8 cellular contexts compared by ENCODE assay signal in the genomic region with DNA sequence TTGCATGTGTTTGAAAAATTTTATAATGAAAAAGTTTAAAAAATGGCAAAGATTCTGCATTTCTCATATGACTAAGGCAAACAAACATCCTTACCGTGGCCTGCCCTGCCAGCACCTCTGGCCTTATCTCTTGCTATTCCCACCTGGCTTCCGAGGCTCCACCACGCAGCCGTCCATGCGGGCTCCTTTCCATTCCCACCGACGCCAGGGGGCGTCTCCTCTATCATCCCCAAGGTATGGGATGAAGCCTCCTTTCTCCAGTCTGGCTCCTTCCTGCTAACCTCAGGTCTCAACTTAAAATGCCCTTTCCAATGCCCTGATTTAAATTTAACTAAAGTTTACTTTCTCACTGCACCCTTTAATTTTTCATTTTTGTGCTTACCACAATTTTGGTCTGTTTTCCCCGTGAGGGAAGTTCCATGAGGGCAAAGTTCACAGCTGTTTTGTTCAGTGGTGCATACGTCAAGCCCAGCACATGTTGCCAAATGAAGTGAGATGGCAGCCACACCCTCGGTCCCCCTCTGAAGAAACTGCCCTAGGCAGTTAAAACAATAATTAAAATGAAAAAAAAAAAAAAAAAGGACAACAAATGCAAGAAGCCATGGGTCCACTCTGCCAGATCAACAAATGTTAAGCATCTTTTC. TPM values are rescaled to one million over a fixed set of nuclear protein-coding genes. Genes with fewer than 3 reads are reported as not detected.
DNase-seq lines count a peak whose midpoint lies in the region; ATAC-seq and TF ChIP-seq lines count a peak whose summit lies in the region.

No MANE protein-coding gene starts in this region.

- POLR2A ChIA-PET in MCF 10A (lab: Yijun Ruan, JAX), result no interaction called here

- TF ChIP-seq POLR2A in breast epithelium (IDR thresholded peaks at IDR 0.05), result no peak

- no peak overlapping the region for H3K18ac ChIP-seq in mesendoderm (ENCODE audit: low read length)

- ATAC-seq in GM19035 (IDR thresholded peaks at IDR 0.05; ENCODE audit: unreplicated experiment) (no peak), GM18511 (IDR thresholded peaks at IDR 0.05; ENCODE audit: unreplicated experiment) (no peak)

- H2BK5ac ChIP-seq in mesendoderm (ENCODE audit: low read length), result no peak overlapping the region

- H3K4me1 Mint-ChIP-seq in MCF 10A (ENCODE audit: insufficient read depth, unreplicated experiment), result no peaks in the 10 kb centered on the region
- H3K4me1 Mint-ChIP-seq in brain, result peaks cover 3% of the 10 kb centered on the region

- H4K5ac ChIP-seq in mesendoderm (ENCODE audit: low read length), result no peak overlapping the region

- no TSS peak for BruUV-seq in MCF 10A (replicated peaks; lab: Mats Ljungman, UMichigan)

- TF ChIP-seq CTCF in MCF 10A (IDR thresholded peaks at IDR 0.05; ENCODE audit: unreplicated experiment), result peak; percentile 64
- TF ChIP-seq CTCF in breast epithelium (IDR thresholded peaks at IDR 0.05), result no peak
- TF ChIP-seq CTCF in brain (conservative IDR thresholded peaks at IDR 0.05), result peak; percentile 50 to 75

- H3K4me3 Mint-ChIP-seq in MCF 10A (ENCODE audit: unreplicated experiment) (no peak overlapping the region), brain (no peak overlapping the region)

- H3K27me3 Mint-ChIP-seq in MCF 10A (ENCODE audit: insufficient read depth, unreplicated experiment) (peaks cover 79% of the 10 kb centered on the region), brain (peaks cover 6% of the 10 kb centered on the region)

- no peaks in the 10 kb centered on the region for H3K36me3 ChIP-seq in breast epithelium
- no peaks in the 10 kb centered on the region for H3K36me3 ChIP-seq in mesendoderm (ENCODE audit: control insufficient read depth, insufficient read depth, low read length)

- WGBS in mesendoderm (ENCODE audit: extremely low coverage, insufficient coverage, low lambda C conversion rate), result no CpG with 5 or more reads among the region's 11 CpGs

- H4K8ac ChIP-seq in mesendoderm (ENCODE audit: low read depth, low read length), result no peak overlapping the region

- DNase-seq in MCF 10A (ENCODE audit: unreplicated experiment) (peak; percentile 68), breast epithelium (ENCODE audit: low spot score in 2 of 2) (no peak), NCI-H69 (lab: John Stamatoyannopoulos, UW) (peak; percentile 80), mesendoderm (peak; percentile 84), cerebellar nuclear complex (lab: John Stamatoyannopoulos, UW) (no peak)

- peaks cover 0 to 8% of the 10 kb centered on the region in 2 donors for H3K27me3 ChIP-seq in breast epithelium
- no peaks in the 10 kb centered on the region for H3K27me3 ChIP-seq in mesendoderm (ENCODE audit: insufficient read depth, low read length, poor library complexity)

- CTCF ChIA-PET in MCF 10A (lab: Yijun Ruan, JAX), result interaction anchor here (0.7 kb wide), 1 partner anchor 20 kb away, joined by 3 read pairs; no protein-coding TSS in a partner anchor

- no peak overlapping the region for H3K4me2 ChIP-seq in mesendoderm (ENCODE audit: low read length)

- H3K9me3 Mint-ChIP-seq in MCF 10A (ENCODE audit: unreplicated experiment), result peaks cover 19% of the 10 kb centered on the region
- H3K9me3 Mint-ChIP-seq in brain, result peaks cover 14 to 32% (median 26%) of the 10 kb centered on the region in 5 experiments

- no peak overlapping the region for H3K56ac ChIP-seq in mesendoderm (ENCODE audit: low read length)

- H3K36me3 Mint-ChIP-seq in MCF 10A (ENCODE audit: insufficient read depth, unreplicated experiment) (no peaks in the 10 kb centered on the region), brain (peaks cover 8% of the 10 kb centered on the region)

- no peak overlapping the region for H3K23ac ChIP-seq in mesendoderm (ENCODE audit: low read length)

- no peak overlapping the region for H2AK5ac ChIP-seq in mesendoderm (ENCODE audit: low read length)

- H3K27ac ChIP-seq in breast epithelium, result no peak overlapping the region
- no peak overlapping the region for H3K27ac ChIP-seq in mesendoderm (ENCODE audit: low read depth, low read length)

- H3K4me3 ChIP-seq in breast epithelium, result no peak overlapping the region
- no peak overlapping the region for H3K4me3 ChIP-seq in mesendoderm (ENCODE audit: low read length)

- no peak overlapping the region for H2BK15ac ChIP-seq in mesendoderm (replicated peaks; ENCODE audit: low read depth)

- H3K4ac ChIP-seq in mesendoderm (ENCODE audit: low read depth, low read length), result no peak overlapping the region

- H3K9ac ChIP-seq in mesendoderm (ENCODE audit: low read length), result no peak overlapping the region

- H3K79me1 ChIP-seq in mesendoderm (ENCODE audit: low read length), result no peaks in the 10 kb centered on the region

- intact Hi-C loops in MCF 10A (cut with micrococcal nuclease), result loop anchor here (1.0 to 10.0 kb wide), 5 partner anchors 53 to 517 kb away; no protein-coding TSS in a partner anchor
- intact Hi-C loops in breast epithelium (cut with DNase I; ENCODE audit: low total_unique reads), result no loop called here

- H3K27ac Mint-ChIP-seq in MCF 10A (ENCODE audit: low read depth, unreplicated experiment) (no peak overlapping the region), brain (peak overlapping the region in 1 of 5 experiments; percentile 12)

- no peak overlapping the region for H2BK120ac ChIP-seq in mesendoderm (ENCODE audit: low read depth, low read length)

- H3K4me1 ChIP-seq in breast epithelium (no peaks in the 10 kb centered on the region), mesendoderm (ENCODE audit: control insufficient read depth, low read depth, low read length) (no peaks in the 10 kb centered on the region)

- no peaks in the 10 kb centered on the region for H3K79me2 ChIP-seq in mesendoderm (ENCODE audit: control insufficient read depth, insufficient read depth, low read length)

- H3K9me3 ChIP-seq in breast epithelium, result peaks cover 0 to 12% of the 10 kb centered on the region in 2 donors

RNA-seq across cellular contexts. Expression of a gene that starts 13.3 kb away (rescaled TPM):
- total RNA-seq in MCF 10A (2022) (not detected in 2 replicates), breast epithelium (1 to 10 TPM in 2 of 3 donors, under 1 TPM in 1; 0.16 to 2.9 (median 2.6) TPM)
- 11.0 TPM for polyA plus RNA-seq in brain (ENCODE audit: insufficient read depth, low read depth, low replicate concordance)
- 1.1 TPM for polyA plus RNA-seq in mesendoderm (2013, experiment 1 of 2)
- 1.3 TPM for polyA plus RNA-seq in mesendoderm (2013, experiment 2 of 2)

Comparison
In these comparisons a context has a peak if more than half of its experiments do, and no peak if none do; other contexts are left out.
1. DNase-seq: peak in MCF 10A (single experiment), NCI-H69 (single experiment) and mesendoderm (single experiment); none in breast epithelium (0 of 2) and cerebellar nuclear complex (0 of 2).
2. CTCF ChIP-seq: peak in MCF 10A (single experiment) and brain (2 of 2); none in breast epithelium (0 of 3).